Comparison of ENCODE assay signal across 1 cellular context in the genomic region with DNA sequence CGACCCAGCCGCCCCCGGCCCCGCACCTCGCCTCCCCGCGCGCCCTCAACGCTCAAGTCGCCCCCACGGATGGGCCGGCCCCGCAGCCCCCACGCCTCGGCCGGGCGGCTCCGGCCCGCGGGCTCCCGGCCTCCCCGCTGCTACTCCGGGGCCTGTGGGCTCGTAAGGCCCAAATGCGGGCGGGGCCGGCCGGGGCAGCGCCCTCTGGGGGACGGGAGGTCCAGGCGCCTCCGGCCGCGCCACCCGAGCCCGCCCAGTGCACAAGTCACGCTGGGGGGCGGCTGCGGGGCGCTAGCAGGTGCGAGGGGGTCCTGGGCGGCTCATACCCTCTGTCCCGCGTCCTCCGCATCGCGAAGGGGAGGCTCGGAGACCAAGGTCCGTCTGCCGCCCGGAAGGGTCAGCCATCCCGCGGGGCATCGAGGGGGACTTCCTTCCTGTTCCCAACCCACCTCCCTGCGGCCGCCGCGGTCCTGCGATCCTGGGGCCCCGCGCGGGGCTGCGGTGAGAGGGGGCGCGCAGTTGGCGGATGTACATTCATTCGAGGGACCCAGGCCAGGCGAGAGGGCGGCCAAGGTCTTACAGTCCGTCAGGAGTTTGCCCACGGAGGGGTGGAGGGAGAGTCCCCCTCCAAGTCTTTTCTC.
TF ChIP-seq lines count a peak whose summit lies in the region.

A gene with protein sequence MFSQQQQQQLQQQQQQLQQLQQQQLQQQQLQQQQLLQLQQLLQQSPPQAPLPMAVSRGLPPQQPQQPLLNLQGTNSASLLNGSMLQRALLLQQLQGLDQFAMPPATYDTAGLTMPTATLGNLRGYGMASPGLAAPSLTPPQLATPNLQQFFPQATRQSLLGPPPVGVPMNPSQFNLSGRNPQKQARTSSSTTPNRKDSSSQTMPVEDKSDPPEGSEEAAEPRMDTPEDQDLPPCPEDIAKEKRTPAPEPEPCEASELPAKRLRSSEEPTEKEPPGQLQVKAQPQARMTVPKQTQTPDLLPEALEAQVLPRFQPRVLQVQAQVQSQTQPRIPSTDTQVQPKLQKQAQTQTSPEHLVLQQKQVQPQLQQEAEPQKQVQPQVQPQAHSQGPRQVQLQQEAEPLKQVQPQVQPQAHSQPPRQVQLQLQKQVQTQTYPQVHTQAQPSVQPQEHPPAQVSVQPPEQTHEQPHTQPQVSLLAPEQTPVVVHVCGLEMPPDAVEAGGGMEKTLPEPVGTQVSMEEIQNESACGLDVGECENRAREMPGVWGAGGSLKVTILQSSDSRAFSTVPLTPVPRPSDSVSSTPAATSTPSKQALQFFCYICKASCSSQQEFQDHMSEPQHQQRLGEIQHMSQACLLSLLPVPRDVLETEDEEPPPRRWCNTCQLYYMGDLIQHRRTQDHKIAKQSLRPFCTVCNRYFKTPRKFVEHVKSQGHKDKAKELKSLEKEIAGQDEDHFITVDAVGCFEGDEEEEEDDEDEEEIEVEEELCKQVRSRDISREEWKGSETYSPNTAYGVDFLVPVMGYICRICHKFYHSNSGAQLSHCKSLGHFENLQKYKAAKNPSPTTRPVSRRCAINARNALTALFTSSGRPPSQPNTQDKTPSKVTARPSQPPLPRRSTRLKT (minus strand): TSS at position 167 of the 641 bp plus-strand sequence. CDS start 715 bp downstream, outside the sequence.

TF ChIP-seq in K562, 482 proteins besides CTCF, POLR2A, EP300 and RAD21 (continued from another document and continues in another):
- TF ChIP-seq, protein P1, sequence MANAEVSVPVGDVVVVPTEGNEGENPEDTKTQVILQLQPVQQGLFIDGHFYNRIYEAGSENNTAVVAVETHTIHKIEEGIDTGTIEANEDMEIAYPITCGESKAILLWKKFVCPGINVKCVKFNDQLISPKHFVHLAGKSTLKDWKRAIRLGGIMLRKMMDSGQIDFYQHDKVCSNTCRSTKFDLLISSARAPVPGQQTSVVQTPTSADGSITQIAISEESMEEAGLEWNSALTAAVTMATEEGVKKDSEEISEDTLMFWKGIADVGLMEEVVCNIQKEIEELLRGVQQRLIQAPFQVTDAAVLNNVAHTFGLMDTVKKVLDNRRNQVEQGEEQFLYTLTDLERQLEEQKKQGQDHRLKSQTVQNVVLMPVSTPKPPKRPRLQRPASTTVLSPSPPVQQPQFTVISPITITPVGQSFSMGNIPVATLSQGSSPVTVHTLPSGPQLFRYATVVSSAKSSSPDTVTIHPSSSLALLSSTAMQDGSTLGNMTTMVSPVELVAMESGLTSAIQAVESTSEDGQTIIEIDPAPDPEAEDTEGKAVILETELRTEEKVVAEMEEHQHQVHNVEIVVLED (CRISPR knock-in tag; IDR thresholded peaks at IDR 0.05), result peak; percentile 76
- TF ChIP-seq PCBP2 (IDR thresholded peaks at IDR 0.05; ENCODE audit: low read depth, low read length, poor library complexity, severe bottlenecking), result peak; percentile 63
- TF ChIP-seq, protein P2, sequence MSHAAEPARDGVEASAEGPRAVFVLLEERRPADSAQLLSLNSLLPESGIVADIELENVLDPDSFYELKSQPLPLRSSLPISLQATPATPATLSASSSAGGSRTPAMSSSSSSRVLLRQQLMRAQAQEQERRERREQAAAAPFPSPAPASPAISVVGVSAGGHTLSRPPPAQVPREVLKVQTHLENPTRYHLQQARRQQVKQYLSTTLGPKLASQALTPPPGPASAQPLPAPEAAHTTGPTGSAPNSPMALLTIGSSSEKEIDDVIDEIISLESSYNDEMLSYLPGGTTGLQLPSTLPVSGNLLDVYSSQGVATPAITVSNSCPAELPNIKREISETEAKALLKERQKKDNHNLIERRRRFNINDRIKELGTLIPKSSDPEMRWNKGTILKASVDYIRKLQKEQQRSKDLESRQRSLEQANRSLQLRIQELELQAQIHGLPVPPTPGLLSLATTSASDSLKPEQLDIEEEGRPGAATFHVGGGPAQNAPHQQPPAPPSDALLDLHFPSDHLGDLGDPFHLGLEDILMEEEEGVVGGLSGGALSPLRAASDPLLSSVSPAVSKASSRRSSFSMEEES (CRISPR knock-in tag; IDR thresholded peaks at IDR 0.05), result no peak
- TF ChIP-seq, protein P3, sequence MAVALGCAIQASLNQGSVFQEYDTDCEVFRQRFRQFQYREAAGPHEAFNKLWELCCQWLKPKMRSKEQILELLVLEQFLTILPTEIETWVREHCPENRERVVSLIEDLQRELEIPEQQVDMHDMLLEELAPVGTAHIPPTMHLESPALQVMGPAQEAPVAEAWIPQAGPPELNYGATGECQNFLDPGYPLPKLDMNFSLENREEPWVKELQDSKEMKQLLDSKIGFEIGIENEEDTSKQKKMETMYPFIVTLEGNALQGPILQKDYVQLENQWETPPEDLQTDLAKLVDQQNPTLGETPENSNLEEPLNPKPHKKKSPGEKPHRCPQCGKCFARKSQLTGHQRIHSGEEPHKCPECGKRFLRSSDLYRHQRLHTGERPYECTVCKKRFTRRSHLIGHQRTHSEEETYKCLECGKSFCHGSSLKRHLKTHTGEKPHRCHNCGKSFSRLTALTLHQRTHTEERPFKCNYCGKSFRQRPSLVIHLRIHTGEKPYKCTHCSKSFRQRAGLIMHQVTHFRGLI (CRISPR knock-in tag; IDR thresholded peaks at IDR 0.05), result no peak
- TF ChIP-seq FIP1L1 (IDR thresholded peaks at IDR 0.05; ENCODE audit: low read depth, low read length, poor library complexity, severe bottlenecking), result peak; percentile 99
- peak; percentile 81 for TF ChIP-seq TAF7 (tag; IDR thresholded peaks at IDR 0.05)
- no peak for TF ChIP-seq NRF1 (conservative IDR thresholded peaks at IDR 0.05 in 1 of 2, IDR thresholded peaks at IDR 0.05 in 1 of 2)
- 0 out of 2 replicates have a peak, but pooled peaks have one; percentile 26 for TF ChIP-seq MEF2A (IDR thresholded peaks at IDR 0.05; ENCODE audit: control insufficient read depth, low read depth, low read length)
- TF ChIP-seq NCOA6 (IDR thresholded peaks at IDR 0.05), result no peak
- TF ChIP-seq SIX5 (IDR thresholded peaks at IDR 0.05; ENCODE audit: borderline replicate concordance in 1 of 2, insufficient read depth in 1 of 2, low read depth in 1 of 2, low read length in 2 of 2), result peak; percentile 28 to 34; a peak in 2 of 4 replicates
- TF ChIP-seq, protein P4, sequence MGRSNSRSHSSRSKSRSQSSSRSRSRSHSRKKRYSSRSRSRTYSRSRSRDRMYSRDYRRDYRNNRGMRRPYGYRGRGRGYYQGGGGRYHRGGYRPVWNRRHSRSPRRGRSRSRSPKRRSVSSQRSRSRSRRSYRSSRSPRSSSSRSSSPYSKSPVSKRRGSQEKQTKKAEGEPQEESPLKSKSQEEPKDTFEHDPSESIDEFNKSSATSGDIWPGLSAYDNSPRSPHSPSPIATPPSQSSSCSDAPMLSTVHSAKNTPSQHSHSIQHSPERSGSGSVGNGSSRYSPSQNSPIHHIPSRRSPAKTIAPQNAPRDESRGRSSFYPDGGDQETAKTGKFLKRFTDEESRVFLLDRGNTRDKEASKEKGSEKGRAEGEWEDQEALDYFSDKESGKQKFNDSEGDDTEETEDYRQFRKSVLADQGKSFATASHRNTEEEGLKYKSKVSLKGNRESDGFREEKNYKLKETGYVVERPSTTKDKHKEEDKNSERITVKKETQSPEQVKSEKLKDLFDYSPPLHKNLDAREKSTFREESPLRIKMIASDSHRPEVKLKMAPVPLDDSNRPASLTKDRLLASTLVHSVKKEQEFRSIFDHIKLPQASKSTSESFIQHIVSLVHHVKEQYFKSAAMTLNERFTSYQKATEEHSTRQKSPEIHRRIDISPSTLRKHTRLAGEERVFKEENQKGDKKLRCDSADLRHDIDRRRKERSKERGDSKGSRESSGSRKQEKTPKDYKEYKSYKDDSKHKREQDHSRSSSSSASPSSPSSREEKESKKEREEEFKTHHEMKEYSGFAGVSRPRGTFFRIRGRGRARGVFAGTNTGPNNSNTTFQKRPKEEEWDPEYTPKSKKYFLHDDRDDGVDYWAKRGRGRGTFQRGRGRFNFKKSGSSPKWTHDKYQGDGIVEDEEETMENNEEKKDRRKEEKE (IDR thresholded peaks at IDR 0.05; ENCODE audit: borderline replicate concordance in 1 of 2, control insufficient read depth in 1 of 2, low read depth in 2 of 2, low read length in 1 of 2), result peak in 1 of 2 experiments; percentile 69; a peak in 1 of 4 replicates
- peak; percentile 98 for TF ChIP-seq CXXC5 (CRISPR knock-in tag; IDR thresholded peaks at IDR 0.05)
- TF ChIP-seq KLF10 (CRISPR knock-in tag; IDR thresholded peaks at IDR 0.05), result no peak
- peak; percentile 88 for TF ChIP-seq ZFPM2 (CRISPR knock-in tag; IDR thresholded peaks at IDR 0.05)
- TF ChIP-seq ZNF77 (CRISPR knock-in tag; IDR thresholded peaks at IDR 0.05), result peak; percentile 66; the same call in 1 of the 2 replicates
- peak; percentile 96 to 100 for TF ChIP-seq MAZ (CRISPR knock-in tag; conservative IDR thresholded peaks at IDR 0.05 in 1 of 2, IDR thresholded peaks at IDR 0.05 in 1 of 2)
- TF ChIP-seq ZNF174 (CRISPR knock-in tag; IDR thresholded peaks at IDR 0.05), result peak; percentile 55; the same call in 1 of the 2 replicates
- no peak for TF ChIP-seq RBM17 (IDR thresholded peaks at IDR 0.05; ENCODE audit: borderline replicate concordance, low read depth, low read length)
- peak; percentile 79 for TF ChIP-seq BHLHE40 (IDR thresholded peaks at IDR 0.05; ENCODE audit: low read length)
- peak; percentile 93; the same call in 1 of the 2 replicates for TF ChIP-seq NR4A1 (CRISPR knock-in tag; IDR thresholded peaks at IDR 0.05)
- peak; percentile 85 for TF ChIP-seq NR4A1 (tag; IDR thresholded peaks at IDR 0.05)
- TF ChIP-seq SAP30 (IDR thresholded peaks at IDR 0.05; ENCODE audit: borderline replicate concordance, insufficient read depth, low read depth, low read length, poor library complexity, severe bottlenecking), result peak; percentile 85
- peak; percentile 28; the same call in 1 of the 2 replicates for TF ChIP-seq ZC3H11A (IDR thresholded peaks at IDR 0.05; ENCODE audit: low read depth, low read length)
- no peak for TF ChIP-seq ZNF644 (tag; IDR thresholded peaks at IDR 0.05; ENCODE audit: low read depth)
- TF ChIP-seq ZNF436 (CRISPR knock-in tag; IDR thresholded peaks at IDR 0.05), result no peak
- TF ChIP-seq ZNF785 (CRISPR knock-in tag; IDR thresholded peaks at IDR 0.05), result no peak
- TF ChIP-seq ELF2 (CRISPR knock-in tag; IDR thresholded peaks at IDR 0.05), result peak; percentile 92
- TF ChIP-seq, protein P5, sequence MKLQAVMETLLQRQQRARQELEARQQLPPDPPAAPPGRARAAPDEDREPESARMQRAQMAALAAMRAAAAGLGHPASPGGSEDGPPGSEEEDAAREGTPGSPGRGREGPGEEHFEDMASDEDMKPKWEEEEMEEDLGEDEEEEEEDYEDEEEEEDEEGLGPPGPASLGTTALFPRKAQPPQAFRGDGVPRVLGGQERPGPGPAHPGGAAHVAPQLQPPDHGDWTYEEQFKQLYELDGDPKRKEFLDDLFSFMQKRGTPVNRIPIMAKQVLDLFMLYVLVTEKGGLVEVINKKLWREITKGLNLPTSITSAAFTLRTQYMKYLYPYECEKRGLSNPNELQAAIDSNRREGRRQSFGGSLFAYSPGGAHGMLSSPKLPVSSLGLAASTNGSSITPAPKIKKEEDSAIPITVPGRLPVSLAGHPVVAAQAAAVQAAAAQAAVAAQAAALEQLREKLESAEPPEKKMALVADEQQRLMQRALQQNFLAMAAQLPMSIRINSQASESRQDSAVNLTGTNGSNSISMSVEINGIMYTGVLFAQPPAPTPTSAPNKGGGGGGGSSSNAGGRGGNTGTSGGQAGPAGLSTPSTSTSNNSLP (IDR thresholded peaks at IDR 0.05; ENCODE audit: borderline replicate concordance, low read depth, low read length), result peak; percentile 25; the same call in 1 of the 2 replicates
- TF ChIP-seq POLR2AphosphoS5 (IDR thresholded peaks at IDR 0.05; ENCODE audit: control insufficient read depth, insufficient read depth, low read depth, low read length), result peak; percentile 94
- peak; percentile 86 for TF ChIP-seq HCFC1 (IDR thresholded peaks at IDR 0.05; ENCODE audit: low read depth, low read length)
- TF ChIP-seq RBBP5 (IDR thresholded peaks at IDR 0.05; ENCODE audit: borderline replicate concordance, insufficient read depth, low read length, poor library complexity, severe bottlenecking), result peak; percentile 98
- TF ChIP-seq, protein P6, sequence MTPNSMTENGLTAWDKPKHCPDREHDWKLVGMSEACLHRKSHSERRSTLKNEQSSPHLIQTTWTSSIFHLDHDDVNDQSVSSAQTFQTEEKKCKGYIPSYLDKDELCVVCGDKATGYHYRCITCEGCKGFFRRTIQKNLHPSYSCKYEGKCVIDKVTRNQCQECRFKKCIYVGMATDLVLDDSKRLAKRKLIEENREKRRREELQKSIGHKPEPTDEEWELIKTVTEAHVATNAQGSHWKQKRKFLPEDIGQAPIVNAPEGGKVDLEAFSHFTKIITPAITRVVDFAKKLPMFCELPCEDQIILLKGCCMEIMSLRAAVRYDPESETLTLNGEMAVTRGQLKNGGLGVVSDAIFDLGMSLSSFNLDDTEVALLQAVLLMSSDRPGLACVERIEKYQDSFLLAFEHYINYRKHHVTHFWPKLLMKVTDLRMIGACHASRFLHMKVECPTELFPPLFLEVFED (CRISPR knock-in tag; conservative IDR thresholded peaks at IDR 0.05), result peak; percentile 60; the same call in 1 of the 2 replicates
- TF ChIP-seq, protein P7, sequence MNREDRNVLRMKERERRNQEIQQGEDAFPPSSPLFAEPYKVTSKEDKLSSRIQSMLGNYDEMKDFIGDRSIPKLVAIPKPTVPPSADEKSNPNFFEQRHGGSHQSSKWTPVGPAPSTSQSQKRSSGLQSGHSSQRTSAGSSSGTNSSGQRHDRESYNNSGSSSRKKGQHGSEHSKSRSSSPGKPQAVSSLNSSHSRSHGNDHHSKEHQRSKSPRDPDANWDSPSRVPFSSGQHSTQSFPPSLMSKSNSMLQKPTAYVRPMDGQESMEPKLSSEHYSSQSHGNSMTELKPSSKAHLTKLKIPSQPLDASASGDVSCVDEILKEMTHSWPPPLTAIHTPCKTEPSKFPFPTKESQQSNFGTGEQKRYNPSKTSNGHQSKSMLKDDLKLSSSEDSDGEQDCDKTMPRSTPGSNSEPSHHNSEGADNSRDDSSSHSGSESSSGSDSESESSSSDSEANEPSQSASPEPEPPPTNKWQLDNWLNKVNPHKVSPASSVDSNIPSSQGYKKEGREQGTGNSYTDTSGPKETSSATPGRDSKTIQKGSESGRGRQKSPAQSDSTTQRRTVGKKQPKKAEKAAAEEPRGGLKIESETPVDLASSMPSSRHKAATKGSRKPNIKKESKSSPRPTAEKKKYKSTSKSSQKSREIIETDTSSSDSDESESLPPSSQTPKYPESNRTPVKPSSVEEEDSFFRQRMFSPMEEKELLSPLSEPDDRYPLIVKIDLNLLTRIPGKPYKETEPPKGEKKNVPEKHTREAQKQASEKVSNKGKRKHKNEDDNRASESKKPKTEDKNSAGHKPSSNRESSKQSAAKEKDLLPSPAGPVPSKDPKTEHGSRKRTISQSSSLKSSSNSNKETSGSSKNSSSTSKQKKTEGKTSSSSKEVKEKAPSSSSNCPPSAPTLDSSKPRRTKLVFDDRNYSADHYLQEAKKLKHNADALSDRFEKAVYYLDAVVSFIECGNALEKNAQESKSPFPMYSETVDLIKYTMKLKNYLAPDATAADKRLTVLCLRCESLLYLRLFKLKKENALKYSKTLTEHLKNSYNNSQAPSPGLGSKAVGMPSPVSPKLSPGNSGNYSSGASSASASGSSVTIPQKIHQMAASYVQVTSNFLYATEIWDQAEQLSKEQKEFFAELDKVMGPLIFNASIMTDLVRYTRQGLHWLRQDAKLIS (CRISPR knock-in tag; IDR thresholded peaks at IDR 0.05), result no peak
- peak; percentile 17 for TF ChIP-seq SMAD1 (IDR thresholded peaks at IDR 0.05; ENCODE audit: low read depth, low read length, partially characterized antibody)
- TF ChIP-seq KDM4B (IDR thresholded peaks at IDR 0.05; ENCODE audit: borderline replicate concordance in 2 of 2, low read depth in 1 of 2), result no peak
- no peak for TF ChIP-seq MCM2 (IDR thresholded peaks at IDR 0.05; ENCODE audit: low read depth)
- TF ChIP-seq RBFOX2 (IDR thresholded peaks at IDR 0.05; ENCODE audit: low read depth, low read length), result peak; percentile 97
- peak; percentile 81 for TF ChIP-seq CHD4 (IDR thresholded peaks at IDR 0.05; ENCODE audit: insufficient read depth, insufficient replicate concordance, low read depth, low read length, poor library complexity, severe bottlenecking)
- TF ChIP-seq NFIX (CRISPR knock-in tag; IDR thresholded peaks at IDR 0.05; ENCODE audit: low read depth), result peak; percentile 2; the same call in 1 of the 2 replicates
- TF ChIP-seq KDM5B (IDR thresholded peaks at IDR 0.05; ENCODE audit: insufficient replicate concordance, low read depth, low read length), result peak; percentile 95
